ENCODE assay signal across 27 cellular contexts in the genomic region with DNA sequence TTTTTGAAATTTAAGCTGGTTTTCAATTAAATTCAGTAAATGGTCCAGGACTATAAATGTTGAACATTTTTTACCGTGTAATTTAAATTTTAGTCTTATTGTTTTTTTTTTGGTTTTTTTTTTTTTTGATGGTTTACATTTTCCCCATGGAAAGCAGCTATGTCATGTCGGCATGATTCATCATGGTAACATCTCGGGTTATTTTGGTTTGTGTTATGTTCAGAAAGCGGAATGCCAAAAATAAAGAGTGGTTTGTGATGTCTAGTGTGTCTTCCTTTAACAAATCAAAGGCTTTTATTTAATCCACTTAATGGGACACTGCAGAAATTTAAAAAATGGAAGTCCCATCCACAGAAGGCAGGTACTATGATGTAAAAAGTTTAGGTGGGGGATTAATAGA. TPM values are rescaled to one million over a fixed set of nuclear protein-coding genes. Genes with fewer than 3 reads are reported as not detected.
DNase-seq lines count a peak whose midpoint lies in the region; ATAC-seq and TF ChIP-seq lines count a peak whose summit lies in the region.
"Had no signal": no experiment of that assay in that cellular context is flagged by ENCODE, and none has a peak within 500 bp of the region (broad histone marks: within the 10 kb centered on the region; RNA-seq: fewer than 3 reads in every experiment).

No MANE protein-coding gene starts in this region.

- no peak for ATAC-seq in GM21619 (IDR thresholded peaks at IDR 0.05; ENCODE audit: unreplicated experiment)
- ATAC-seq: CD8-positive, alpha-beta T cell; foreskin keratinocyte had no signal

- H3K4me3 ChIP-seq in BLaER1 (no peak overlapping the region), SJSA1 (no peak overlapping the region), dorsolateral prefrontal cortex (no peak overlapping the region), osteoblast (ENCODE audit: insufficient read depth, low read length) (no peak overlapping the region), esophagus muscularis mucosa (no peak overlapping the region)
- H3K4me3 ChIP-seq: colonic mucosa, right atrium auricular region, SJCRH30 had no signal

- TF ChIP-seq POLR2A in esophagus muscularis mucosa (IDR thresholded peaks at IDR 0.05; ENCODE audit: low read depth): no peak

- H4K20me1 ChIP-seq in BLaER1: no peaks in the 10 kb centered on the region
- H4K20me1 ChIP-seq in osteoblast (ENCODE audit: insufficient read depth, low read length): no peaks in the 10 kb centered on the region

- no peak overlapping the region for H3K9ac ChIP-seq in BLaER1

- DNase-seq in SJSA1 (ENCODE audit: low read depth in 1 of 2, low spot score in 2 of 2) (peak in 1 of 2 experiments; percentile 83), dorsolateral prefrontal cortex (no peak), osteoblast (ENCODE audit: insufficient read length, low spot score, missing footprints) (peak; percentile 62), NCI-H2227 (lab: John Stamatoyannopoulos, UW; ENCODE audit: unreplicated experiment) (no peak), NCI-H2107 treated with DMSO at 0.1 percent for 48 hours (lab: John Stamatoyannopoulos, UW; ENCODE audit: unreplicated experiment) (no peak), esophagus muscularis mucosa (ENCODE audit: extremely low spot score) (no peak)
- DNase-seq: ACHN; activated CD4-positive, alpha-beta T cell treated with anti-CD3 and anti-CD28 coated beads, Interleukin-2, amount 50 U/mL, for 48 hours; activated naive CD4-positive, alpha-beta T cell; activated T-cell treated with anti-CD3 and anti-CD28 coated beads for 4 hours; CD8-positive, alpha-beta T cell; colonic mucosa; foreskin keratinocyte; H9; Kasumi-1; kidney; mammary epithelial cell; naive B cell; NCI-H1092 treated with DMSO at 0.1 percent for 48 hours; NCI-H2081; NCI-H446 treated with DMSO at 0.1 percent for 48 hours; SJCRH30; stimulated activated CD4-positive, alpha-beta T cell treated with anti-CD3 and anti-CD28 coated beads, Interleukin-15, amount 100 ng/mL, for 24 hours; WERI-Rb-1 had no signal

- no peak overlapping the region for H2AFZ ChIP-seq in osteoblast (ENCODE audit: low read length)

- no peaks in the 10 kb centered on the region for H3K9me3 ChIP-seq in BLaER1
- H3K9me3 ChIP-seq in SJSA1 (replicated peaks): no peaks in the 10 kb centered on the region
- H3K9me3 ChIP-seq in osteoblast (ENCODE audit: low read depth, low read length): no peaks in the 10 kb centered on the region
- H3K9me3 ChIP-seq in esophagus muscularis mucosa: no peaks in the 10 kb centered on the region
- H3K9me3 ChIP-seq: colonic mucosa, right atrium auricular region, SJCRH30 had no signal

- H3K36me3 ChIP-seq in BLaER1 (peaks cover 9% of the 10 kb centered on the region; the same call in 1 of the 2 replicates), SJSA1 (no peaks in the 10 kb centered on the region), osteoblast (ENCODE audit: insufficient read depth, low read length) (no peaks in the 10 kb centered on the region), esophagus muscularis mucosa (no peaks in the 10 kb centered on the region)
- H3K36me3 ChIP-seq: colonic mucosa, right atrium auricular region, SJCRH30, WERI-Rb-1 had no signal

- no peak for TF ChIP-seq EP300 in esophagus muscularis mucosa (IDR thresholded peaks at IDR 0.05)

- no peaks in the 10 kb centered on the region for H3K79me2 ChIP-seq in osteoblast (ENCODE audit: insufficient read depth, low read length)

- H3K4me2 ChIP-seq in BLaER1 (peak overlapping the region; percentile 46), osteoblast (ENCODE audit: insufficient read depth, low read length) (peak overlapping the region; percentile 64)

- H3K27me3 ChIP-seq in BLaER1: no peaks in the 10 kb centered on the region
- 0 out of 2 replicates have a peak, but pooled peaks cover 3% of the 10 kb centered on the region for H3K27me3 ChIP-seq in SJSA1 (replicated peaks)
- no peaks in the 10 kb centered on the region for H3K27me3 ChIP-seq in dorsolateral prefrontal cortex
- no peaks in the 10 kb centered on the region for H3K27me3 ChIP-seq in osteoblast (ENCODE audit: insufficient read depth, low read length)
- no peaks in the 10 kb centered on the region for H3K27me3 ChIP-seq in esophagus muscularis mucosa
- H3K27me3 ChIP-seq: colonic mucosa, foreskin keratinocyte, right atrium auricular region, SJCRH30 had no signal

- H3K4me1 ChIP-seq in BLaER1 (peaks cover 67% of the 10 kb centered on the region), SJSA1 (replicated peaks) (peaks cover 46% of the 10 kb centered on the region), osteoblast (ENCODE audit: insufficient read depth, low read length) (peaks cover 24% of the 10 kb centered on the region), esophagus muscularis mucosa (peaks cover 0 to 4% (median under 1%) of the 10 kb centered on the region in 4 donors)
- H3K4me1 ChIP-seq: colonic mucosa, foreskin keratinocyte, right atrium auricular region, SJCRH30 had no signal

- 78% methylated on average over 4 of the region's 4 CpGs for WGBS in esophagus muscularis mucosa

- intact Hi-C loops in dorsolateral prefrontal cortex (cut with DNase I) (no loop called here), esophagus muscularis mucosa (cut with DNase I) (no loop called here)

- TF ChIP-seq CTCF in dorsolateral prefrontal cortex (IDR thresholded peaks at IDR 0.05 in 54 of 56, conservative IDR thresholded peaks at IDR 0.05 in 2 of 56; ENCODE audit: low read depth in 1 of 56, partially characterized antibody in 56 of 56) (no peak), osteoblast (IDR thresholded peaks at IDR 0.05; ENCODE audit: extremely low read depth, low read depth, low read length) (no peak), esophagus muscularis mucosa (IDR thresholded peaks at IDR 0.05) (no peak)

- H3K27ac ChIP-seq in BLaER1 (0 out of 2 replicates have a peak overlapping the region, but pooled peaks have one; percentile 25), SJSA1 (peak overlapping the region; percentile 87), dorsolateral prefrontal cortex (peak overlapping the region in 36 of 59 donors; percentile 3 to 71 (median 50)), osteoblast (ENCODE audit: low read depth, low read length) (peak overlapping the region; percentile 47), esophagus muscularis mucosa (replicated peaks in 1 of 4) (no peak overlapping the region)
- H3K27ac ChIP-seq: colonic mucosa, foreskin keratinocyte, right atrium auricular region, SJCRH30, WERI-Rb-1 had no signal

RNA-seq across cellular contexts. Expression of a gene that starts 58.5 kb away (rescaled TPM):
- total RNA-seq in SJSA1 (2014; rRNA removed; shearing (Covaris generic)): 55.9 and 110 TPM in 2 replicates
- total RNA-seq in dorsolateral prefrontal cortex: 10 to 100 TPM; 11.7 to 41.2 (median 26.1) TPM
- 26.8 and 28.6 TPM in 2 replicates for total RNA-seq in osteoblast
- total RNA-seq in esophagus muscularis mucosa: 10 to 100 TPM in 2 of 4 donors, 1 to 10 TPM in 2; 8.6 to 11.6 (median 10.0) TPM

Comparison
In these comparisons a context has a peak if more than half of its experiments do, and no peak if none do; other contexts are left out.
1. H3K27ac ChIP-seq: peak in BLaER1 (single experiment), SJSA1 (single experiment), dorsolateral prefrontal cortex (36 of 59) and osteoblast (single experiment); none in esophagus muscularis mucosa (0 of 4).